1 cellular context compared by ENCODE assay signal in genomic region chr12:12365931-12366431, GRCh38.
TF ChIP-seq lines count a peak whose summit lies in the region.

No MANE protein-coding gene starts in this region.

TF ChIP-seq in GM12878, 131 proteins besides CTCF, POLR2A, EP300 and RAD21:
- TF ChIP-seq RELB (IDR thresholded peaks at IDR 0.05; ENCODE audit: low read depth) (no peak), SMARCA5 (IDR thresholded peaks at IDR 0.05) (no peak), JUNB (IDR thresholded peaks at IDR 0.05) (peak; percentile 62), MTA2 (IDR thresholded peaks at IDR 0.05; ENCODE audit: low read depth) (no peak), IRF5 (IDR thresholded peaks at IDR 0.05; ENCODE audit: borderline replicate concordance) (no peak), SREBF1 (IDR thresholded peaks at IDR 0.05; ENCODE audit: low read length) (no peak), SRF (IDR thresholded peaks at IDR 0.05; ENCODE audit: low read depth in 2 of 2, low read length in 2 of 2) (no peak), ASH2L (IDR thresholded peaks at IDR 0.05; ENCODE audit: borderline replicate concordance, low read depth) (no peak), NR2C2 (IDR thresholded peaks at IDR 0.05; ENCODE audit: borderline replicate concordance, control insufficient read depth, insufficient read length, low read depth) (no peak), ATF7 (IDR thresholded peaks at IDR 0.05; ENCODE audit: low read depth) (peak; percentile 69), HSF1 (IDR thresholded peaks at IDR 0.05; ENCODE audit: low read depth, low read length) (no peak), JUND (IDR thresholded peaks at IDR 0.05; ENCODE audit: low read depth, low read length) (no peak), SUPT20H (IDR thresholded peaks at IDR 0.05; ENCODE audit: borderline replicate concordance, control insufficient read depth, low read depth, low read length) (no peak)
- TF ChIP-seq, protein P1, sequence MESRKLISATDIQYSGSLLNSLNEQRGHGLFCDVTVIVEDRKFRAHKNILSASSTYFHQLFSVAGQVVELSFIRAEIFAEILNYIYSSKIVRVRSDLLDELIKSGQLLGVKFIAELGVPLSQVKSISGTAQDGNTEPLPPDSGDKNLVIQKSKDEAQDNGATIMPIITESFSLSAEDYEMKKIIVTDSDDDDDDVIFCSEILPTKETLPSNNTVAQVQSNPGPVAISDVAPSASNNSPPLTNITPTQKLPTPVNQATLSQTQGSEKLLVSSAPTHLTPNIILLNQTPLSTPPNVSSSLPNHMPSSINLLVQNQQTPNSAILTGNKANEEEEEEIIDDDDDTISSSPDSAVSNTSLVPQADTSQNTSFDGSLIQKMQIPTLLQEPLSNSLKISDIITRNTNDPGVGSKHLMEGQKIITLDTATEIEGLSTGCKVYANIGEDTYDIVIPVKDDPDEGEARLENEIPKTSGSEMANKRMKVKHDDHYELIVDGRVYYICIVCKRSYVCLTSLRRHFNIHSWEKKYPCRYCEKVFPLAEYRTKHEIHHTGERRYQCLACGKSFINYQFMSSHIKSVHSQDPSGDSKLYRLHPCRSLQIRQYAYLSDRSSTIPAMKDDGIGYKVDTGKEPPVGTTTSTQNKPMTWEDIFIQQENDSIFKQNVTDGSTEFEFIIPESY (IDR thresholded peaks at IDR 0.05) = no peak
